Comparison of ENCODE assay signal across 18 cellular contexts in genomic region chr11:72705442-72706365, GRCh38. TPM values are rescaled to one million over a fixed set of nuclear protein-coding genes. Genes with fewer than 3 reads are reported as not detected.
DNase-seq lines count a peak whose midpoint lies in the region; ATAC-seq, FAIRE-seq and TF ChIP-seq lines count a peak whose summit lies in the region.
"Had no signal": no experiment of that assay in that cellular context is flagged by ENCODE, and none has a peak within 500 bp of the region (broad histone marks: within the 10 kb centered on the region; RNA-seq: fewer than 3 reads in every experiment).

No MANE protein-coding gene starts in this region.

- H2BK5ac ChIP-seq in H9 (ENCODE audit: insufficient read length, low read length): no peak overlapping the region

- POLR2A ChIA-PET in CD8-positive, alpha-beta memory T cell (lab: Charles Lee): interaction anchor here (0.5 to 0.6 kb wide), 2 partner anchors 20 to 1724 kb away, joined by 5 read pairs; no protein-coding TSS in a partner anchor
- POLR2A ChIA-PET in K562 (lab: Yijun Ruan, JAX): interaction anchor here (0.6 to 1.1 kb wide), 2 partner anchors 8 to 43 kb away, joined by 3 to 4 read pairs; no protein-coding TSS in a partner anchor

- TF ChIP-seq POLR2A in K562 (conservative IDR thresholded peaks at IDR 0.05): no peak
- TF ChIP-seq POLR2A in Peyer's patch (IDR thresholded peaks at IDR 0.05): no peak

- H3K27ac ChIP-seq in CD8-positive, alpha-beta memory T cell (ENCODE audit: low read depth, low read length): no peak overlapping the region
- H3K27ac ChIP-seq in H9 (ENCODE audit: insufficient read length, low read depth, low read length) (no peak overlapping the region), K562 (ENCODE audit: extremely low read depth, low read depth, low read length) (no peak overlapping the region), mesodermal cell (ENCODE audit: low read depth, low read length, severe bottlenecking) (peak overlapping the region; percentile 16), Peyer's patch (no peak overlapping the region)
- H3K27ac ChIP-seq: BLaER1, body of pancreas had no signal

- H3K36me3 ChIP-seq in CD8-positive, alpha-beta memory T cell (ENCODE audit: insufficient read depth, low read length): peaks cover 52% of the 10 kb centered on the region
- H3K36me3 ChIP-seq in K562 (ENCODE audit: control insufficient read depth, insufficient read depth, low read length) (peaks cover 89% of the 10 kb centered on the region; the same call in 2 of the 3 replicates), mesodermal cell (ENCODE audit: control insufficient read depth, insufficient read depth, low read length) (peaks cover 66% of the 10 kb centered on the region), Peyer's patch (peaks cover 0 to 90% (median 2%) of the 10 kb centered on the region in 3 donors)
- H3K36me3 ChIP-seq: ovary had no signal

- H3K14ac ChIP-seq in H9 (ENCODE audit: insufficient read depth, low read length): no peak overlapping the region

- 100% methylated on average over 1 of the region's 12 CpGs for WGBS in H9 (ENCODE audit: extremely low coverage, insufficient read length, low lambda C conversion rate)
- WGBS in K562 (ENCODE audit: insufficient coverage, low coverage, missing lambda C conversion rate): 75% methylated on average over 11 of the region's 12 CpGs
- 72% methylated on average over 5 to 10 of the region's 12 CpGs for WGBS in mesodermal cell (ENCODE audit: insufficient coverage in 2 of 2), 2 experiments

- H2BK20ac ChIP-seq in H9 (ENCODE audit: low read depth, low read length, poor library complexity, severe bottlenecking): no peak overlapping the region

- intact Hi-C loops in K562 (cut with micrococcal nuclease): no loop called here

- peak overlapping the region in 6 of 8 donors; percentile 12 to 85 (median 54) for H3K27ac Mint-ChIP-seq in CD8-positive, alpha-beta memory T cell
- H3K27ac Mint-ChIP-seq in H9: peak overlapping the region; percentile 19 to 93 (median 65); a peak in 6 of 7 replicates
- H3K27ac Mint-ChIP-seq: activated B cell treated with CpG ODN at 0.5 μM for 24 hours had no signal

- no peak overlapping the region for H2AK5ac ChIP-seq in H9 (ENCODE audit: insufficient read length, low read length)

- H3K4me3 Mint-ChIP-seq in CD8-positive, alpha-beta memory T cell: no peak overlapping the region
- H3K4me3 Mint-ChIP-seq in H9: peak overlapping the region; percentile 11 to 34; a peak in 4 of 5 replicates
- H3K4me3 Mint-ChIP-seq: activated B cell treated with CpG ODN at 0.5 μM for 24 hours had no signal

- peaks cover 0 to 2% (median 0%) of the 10 kb centered on the region in 3 donors for H3K4me1 Mint-ChIP-seq in CD8-positive, alpha-beta memory T cell
- peaks cover 41 to 57% of the 10 kb centered on the region in 2 experiments for H3K4me1 Mint-ChIP-seq in H9

- in situ Hi-C loops in K562 (cut with MboI): no loop called here

- peaks cover 3% of the 10 kb centered on the region for H3K23me2 ChIP-seq in H9 (ENCODE audit: insufficient read length, low read depth, low read length, poor library complexity, severe bottlenecking)

- no peaks in the 10 kb centered on the region for H3K9me1 ChIP-seq in K562 (ENCODE audit: control insufficient read depth, insufficient read depth, low read length)

- no peak overlapping the region for H3K56ac ChIP-seq in H9 (ENCODE audit: insufficient read length, low read depth, low read length)

- H4K20me1 ChIP-seq in H9 (ENCODE audit: control insufficient read depth, insufficient read depth, insufficient read length) (peaks cover 5% of the 10 kb centered on the region), K562 (replicated peaks; ENCODE audit: control insufficient read depth, insufficient read depth, low read length) (no peaks in the 10 kb centered on the region)

- H3K4ac ChIP-seq in H9 (ENCODE audit: low read depth, low read length): no peak overlapping the region

- no peaks in the 10 kb centered on the region for H3K79me1 ChIP-seq in H9 (ENCODE audit: insufficient read depth, low read depth, low read length, poor library complexity, severe bottlenecking)

- no peaks in the 10 kb centered on the region for H3K27me3 Mint-ChIP-seq in CD8-positive, alpha-beta memory T cell
- no peaks in the 10 kb centered on the region for H3K27me3 Mint-ChIP-seq in H9 (ENCODE audit: low read depth)
- H3K27me3 Mint-ChIP-seq: activated B cell treated with CpG ODN at 0.5 μM for 24 hours had no signal

- H2BK15ac ChIP-seq in H9 (ENCODE audit: low read depth, low read length): no peak overlapping the region

- no peak overlapping the region for H3K9ac ChIP-seq in H9 (ENCODE audit: extremely low read depth, insufficient read length, low read length)
- H3K9ac ChIP-seq in K562 (ENCODE audit: insufficient read depth in 1 of 2, low read depth in 2 of 2, low read length in 2 of 2): peak overlapping the region in 1 of 2 experiments; percentile 79; a peak in 1 of 4 replicates
- H3K9ac ChIP-seq: BLaER1 had no signal

- H3K9me3 ChIP-seq in CD8-positive, alpha-beta memory T cell (ENCODE audit: low read length): no peaks in the 10 kb centered on the region
- H3K9me3 ChIP-seq in H9 (ENCODE audit: control insufficient read depth, low read depth, low read length): no peaks in the 10 kb centered on the region
- H3K9me3 ChIP-seq in K562 (replicated peaks; ENCODE audit: control insufficient read depth, insufficient read depth, low read depth, low read length): no peaks in the 10 kb centered on the region
- no peaks in the 10 kb centered on the region for H3K9me3 ChIP-seq in mesodermal cell (ENCODE audit: control insufficient read depth, low read length)
- H3K9me3 ChIP-seq in Peyer's patch: no peaks in the 10 kb centered on the region
- H3K9me3 ChIP-seq: BLaER1, body of pancreas, ovary had no signal

- ATAC-seq in K562: no peak
- ATAC-seq: body of pancreas, Panc1 had no signal

- no peak overlapping the region for H3T11ph ChIP-seq in H9 (ENCODE audit: low read length)

- no peaks in the 10 kb centered on the region for H3K27me3 ChIP-seq in CD8-positive, alpha-beta memory T cell (ENCODE audit: insufficient read depth, low read length, poor library complexity, severe bottlenecking)
- H3K27me3 ChIP-seq in H9 (ENCODE audit: insufficient read depth, low read length): no peaks in the 10 kb centered on the region
- H3K27me3 ChIP-seq in K562 (ENCODE audit: control insufficient read depth in 2 of 2, insufficient read depth in 2 of 2, low read length in 2 of 2): no peaks in the 10 kb centered on the region
- no peaks in the 10 kb centered on the region for H3K27me3 ChIP-seq in Peyer's patch
- H3K27me3 ChIP-seq: BLaER1, body of pancreas, ovary had no signal

- H2BK120ac ChIP-seq in H9 (ENCODE audit: low read depth, low read length, poor library complexity, severe bottlenecking): no peak overlapping the region

- CTCF ChIA-PET in CD8-positive, alpha-beta memory T cell (lab: Charles Lee): no interaction called here
- CTCF ChIA-PET in K562 (lab: Yijun Ruan, JAX; ENCODE audit: low intra/inter-chr PET ratio): no interaction called here

- H3K79me2 ChIP-seq in H9 (ENCODE audit: insufficient read depth, low read length): no peaks in the 10 kb centered on the region
- H3K79me2 ChIP-seq in K562 (ENCODE audit: control insufficient read depth, insufficient read depth, low read length): no peaks in the 10 kb centered on the region

- DNase-seq in CD8-positive, alpha-beta memory T cell: no peak
- DNase-seq in H9 (peak; percentile 58), K562 (ENCODE audit: extremely low read depth in 1 of 4, low spot score in 3 of 4) (no peak), COLO668 (lab: John Stamatoyannopoulos, UW; ENCODE audit: unreplicated experiment) (no peak), NCI-H1105 treated with DMSO at 0.1 percent for 48 hours (lab: John Stamatoyannopoulos, UW) (no peak), Peyer's patch (no peak)
- DNase-seq: activated B cell treated with CpG ODN at 0.5 μM for 24 hours; body of pancreas; dermis blood vessel endothelial cell; HCEC 1CT; kidney glomerular epithelial cell; MM.1S; NCI-H2029 treated with DMSO at 0.1 percent for 48 hours; ovary; stimulated activated CD4-positive, alpha-beta T cell treated with anti-CD3 and anti-CD28 coated beads, Interleukin-2, amount 100 ng/mL, for 48 hours had no signal

- H3K9me3 Mint-ChIP-seq in CD8-positive, alpha-beta memory T cell: no peaks in the 10 kb centered on the region
- H3K9me3 Mint-ChIP-seq in H9: no peaks in the 10 kb centered on the region
- H3K9me3 Mint-ChIP-seq: activated B cell treated with CpG ODN at 0.5 μM for 24 hours had no signal

- no peak for TF ChIP-seq RAD21 in K562 (CRISPR knock-in tag; conservative IDR thresholded peaks at IDR 0.05 in 1 of 2, IDR thresholded peaks at IDR 0.05 in 1 of 2)

- TF ChIP-seq EP300 in K562 (IDR thresholded peaks at IDR 0.05; ENCODE audit: low read length): no peak

- H3K18ac ChIP-seq in H9 (ENCODE audit: insufficient read length, low read depth, low read length): no peak overlapping the region

- H4K5ac ChIP-seq in H9 (ENCODE audit: insufficient read length, low read depth, low read length): no peak overlapping the region

- no peak overlapping the region for H3K23ac ChIP-seq in H9 (ENCODE audit: insufficient read length, low read depth, low read length)

- peak overlapping the region; percentile 10 for H3K4me2 ChIP-seq in H9 (ENCODE audit: insufficient read depth, insufficient read length, low read length)
- no peak overlapping the region for H3K4me2 ChIP-seq in K562 (ENCODE audit: insufficient read depth, low read length)
- H3K4me2 ChIP-seq: BLaER1 had no signal

- H4K8ac ChIP-seq in H9 (replicated peaks; ENCODE audit: insufficient read length, low read depth, low read length): no peak overlapping the region

- no peak overlapping the region for H2BK12ac ChIP-seq in H9 (ENCODE audit: insufficient read length, low read depth, low read length)

- no peak for FAIRE-seq in K562 (lab: Jason Lieb, UNC)

- H3K4me3 ChIP-seq in CD8-positive, alpha-beta memory T cell (ENCODE audit: low read length): no peak overlapping the region
- H3K4me3 ChIP-seq in K562 (no peak overlapping the region), mesodermal cell (ENCODE audit: extremely low read depth, insufficient read depth, low read length, poor library complexity, severe bottlenecking) (no peak overlapping the region), Peyer's patch (no peak overlapping the region)
- H3K4me3 ChIP-seq: BLaER1, body of pancreas, ovary had no signal

- BruUV-seq in K562 (replicated peaks; lab: Mats Ljungman, UMichigan): no TSS peak

- no peak for TF ChIP-seq CTCF in H9 (conservative IDR thresholded peaks at IDR 0.05)
- no peak for TF ChIP-seq CTCF in K562 (IDR thresholded peaks at IDR 0.05 in 2 of 3, conservative IDR thresholded peaks at IDR 0.05 in 1 of 3; ENCODE audit: insufficient read depth in 2 of 3, low read depth in 1 of 3, low read length in 3 of 3)
- no peak for TF ChIP-seq CTCF in Peyer's patch (IDR thresholded peaks at IDR 0.05)

- H4K91ac ChIP-seq in H9 (ENCODE audit: insufficient read length, low read depth, low read length): no peak overlapping the region

- peaks cover 0 to 92% (median 21%) of the 10 kb centered on the region in 3 donors for H3K36me3 Mint-ChIP-seq in CD8-positive, alpha-beta memory T cell
- H3K36me3 Mint-ChIP-seq in H9 (ENCODE audit: insufficient read depth in 1 of 3, low read depth in 3 of 3): peaks cover 17 to 53% (median 40%) of the 10 kb centered on the region in 3 experiments

- H2AFZ ChIP-seq in H9 (ENCODE audit: low read length) (no peak overlapping the region), K562 (ENCODE audit: low read depth, low read length) (no peak overlapping the region)

- H3K4me1 ChIP-seq in CD8-positive, alpha-beta memory T cell (ENCODE audit: insufficient read depth, low read length): no peaks in the 10 kb centered on the region
- H3K4me1 ChIP-seq in H9 (ENCODE audit: insufficient read depth, low read length) (peaks cover 5% of the 10 kb centered on the region; the same call in 1 of the 2 replicates), K562 (replicated peaks in 1 of 2; ENCODE audit: control insufficient read depth in 2 of 2, insufficient read depth in 2 of 2, low read length in 2 of 2) (peaks cover 0 to 35% of the 10 kb centered on the region in 2 experiments; a peak in 1 of 5 replicates), mesodermal cell (ENCODE audit: control insufficient read depth, insufficient read depth, low read length, poor library complexity, severe bottlenecking) (peaks cover 5% of the 10 kb centered on the region), Peyer's patch (no peaks in the 10 kb centered on the region)
- H3K4me1 ChIP-seq: BLaER1, body of pancreas had no signal

RNA-seq across cellular contexts. Expression of gene PDE2A, which starts 31.5 kb away (rescaled TPM):
- under 1 TPM; 0.55 to 0.66 TPM for total RNA-seq in CD8-positive, alpha-beta memory T cell
- 0.08 TPM for polyA plus RNA-seq in CD8-positive, alpha-beta memory T cell
- total RNA-seq in H9 (2021) (3.4 and 4.3 TPM in 2 replicates), K562 (2014; rRNA removed) (0.45 and 1.6 TPM in 2 replicates), K562 (2014; rRNA removed; fragmentation: Illumina TruSeq; extraction: Trizol) (0.47 and 1.4 TPM in 2 replicates), K562 (2015; rRNA removed; fragmentation: Illumina TruSeq; extraction: Trizol) (0.07 and 0.11 TPM in 2 replicates), K562 (2021) (1.1 and 3.4 TPM in 2 replicates), Peyer's patch (10 to 100 TPM in 3 of 4 donors, 1 to 10 TPM in 1; 8.4 to 75.9 (median 33.1) TPM)
- 33.8 and 109 TPM in 2 replicates for total RNA-seq in K562 (2011; cell fraction: chromatin; rRNA removed; ENCODE audit: low replicate concordance)
- total RNA-seq in K562 (2011; cell fraction: nucleolus; rRNA removed): 31.6 and 45.0 TPM in 2 replicates
- total RNA-seq in K562 (2011; cell fraction: nucleoplasm; rRNA removed): 31.0 and 37.9 TPM in 2 replicates
- polyA plus RNA-seq in K562 (2011; rRNA removed) (4.3 and 15.2 TPM in 2 replicates), K562 (2014; fragmentation: Illumina TruSeq; extraction: Trizol) (1.3 and 2.2 TPM in 2 replicates), K562 (2014; fragmentation: Nextera tagmentation; extraction: Ambion mirVana) (under 1 TPM in 1 of 2 experiments, not detected in 1; 0.21 TPM), K562 (2014; rRNA removed) (1.0 and 1.6 TPM in 2 replicates)
- polyA plus RNA-seq in K562 (2011; cell fraction: cytosol; rRNA removed): 3.3 and 12.5 TPM in 2 replicates
- polyA plus RNA-seq in K562 (2011; cell fraction: nucleus; rRNA removed): 25.6 and 137 TPM in 2 replicates
- 1.4 and 2.1 TPM in 2 replicates for polyA plus RNA-seq in K562 (2012)
- polyA minus RNA-seq in K562 (2011; rRNA and poly(A)+ RNA removed): 3.2 and 18.9 TPM in 2 replicates
- polyA minus RNA-seq in K562 (2011; cell fraction: cytosol; rRNA and poly(A)+ RNA removed): 1.7 and 6.5 TPM in 2 replicates
- 15.6 and 36.5 TPM in 2 replicates for polyA minus RNA-seq in K562 (2011; cell fraction: nucleus; rRNA and poly(A)+ RNA removed)
- polyA plus RNA-seq in mesodermal cell (2013, experiment 1 of 2): 9.3 TPM
- polyA plus RNA-seq in mesodermal cell (2013, experiment 2 of 2): 11.2 TPM

RNA-seq across cellular contexts. Expression of gene ARAP1, which starts 46.5 kb away (rescaled TPM):
- total RNA-seq in CD8-positive, alpha-beta memory T cell: 10 to 100 TPM; 61.2 to 64.0 TPM
- polyA plus RNA-seq in CD8-positive, alpha-beta memory T cell: 39.8 TPM
- 59.4 and 63.0 TPM in 2 replicates for total RNA-seq in H9 (2021)
- 154 and 336 TPM in 2 replicates for total RNA-seq in K562 (2011; cell fraction: chromatin; rRNA removed; ENCODE audit: low replicate concordance)
- 191 and 196 TPM in 2 replicates for total RNA-seq in K562 (2011; cell fraction: nucleolus; rRNA removed)
- 146 and 161 TPM in 2 replicates for total RNA-seq in K562 (2011; cell fraction: nucleoplasm; rRNA removed)
- total RNA-seq in K562 (2014; rRNA removed): 42.0 and 46.1 TPM in 2 replicates
- total RNA-seq in K562 (2014; rRNA removed; fragmentation: Illumina TruSeq; extraction: Trizol): 7.4 and 10.6 TPM in 2 replicates
- total RNA-seq in K562 (2015; rRNA removed; fragmentation: Illumina TruSeq; extraction: Trizol): 24.6 and 26.1 TPM in 2 replicates
- 60.7 and 67.0 TPM in 2 replicates for total RNA-seq in K562 (2021)
- polyA plus RNA-seq in K562 (2011; rRNA removed): 22.1 and 37.3 TPM in 2 replicates
- polyA plus RNA-seq in K562 (2011; cell fraction: cytosol; rRNA removed): 24.6 and 28.2 TPM in 2 replicates
- polyA plus RNA-seq in K562 (2011; cell fraction: nucleus; rRNA removed): 196 and 222 TPM in 2 replicates
- 43.7 and 72.2 TPM in 2 replicates for polyA plus RNA-seq in K562 (2012)
- polyA plus RNA-seq in K562 (2014; fragmentation: Illumina TruSeq; extraction: Trizol): 24.6 and 31.8 TPM in 2 replicates
- polyA plus RNA-seq in K562 (2014; fragmentation: Nextera tagmentation; extraction: Ambion mirVana): under 1 TPM; 0.23 to 0.38 TPM
- 34.1 and 38.4 TPM in 2 replicates for polyA plus RNA-seq in K562 (2014; rRNA removed)
- 21.7 and 23.5 TPM in 2 replicates for polyA minus RNA-seq in K562 (2011; rRNA and poly(A)+ RNA removed)
- 35.0 and 48.2 TPM in 2 replicates for polyA minus RNA-seq in K562 (2011; cell fraction: cytosol; rRNA and poly(A)+ RNA removed)
- polyA minus RNA-seq in K562 (2011; cell fraction: nucleus; rRNA and poly(A)+ RNA removed): 50.9 and 51.5 TPM in 2 replicates
- 54.9 TPM for polyA plus RNA-seq in mesodermal cell (2013, experiment 1 of 2)
- 42.9 TPM for polyA plus RNA-seq in mesodermal cell (2013, experiment 2 of 2)
- total RNA-seq in Peyer's patch: 100 to 1,000 TPM; 122 to 285 (median 145) TPM

Comparison
In these comparisons a context has a peak if more than half of its experiments do, and no peak if none do; other contexts are left out.
1. H3K4me3 Mint-ChIP-seq: peak in H9 (2 of 2); none in CD8-positive, alpha-beta memory T cell (0 of 7).